In genomic region chr13:24617394-24618218, GRCh38 we compare ENCODE assay signal across 13 cellular contexts.
DNase-seq lines count a peak whose midpoint lies in the region; ATAC-seq and TF ChIP-seq lines count a peak whose summit lies in the region.
"Had no signal": no experiment of that assay in that cellular context is flagged by ENCODE, and none has a peak within 500 bp of the region (broad histone marks: within the 10 kb centered on the region; RNA-seq: fewer than 3 reads in every experiment).

No MANE protein-coding gene starts in this region.

- no peaks in the 10 kb centered on the region for H3K36me3 ChIP-seq in Peyer's patch

- H3K27ac ChIP-seq in Peyer's patch = peak overlapping the region in 3 of 4 donors; percentile 21 to 37 (median 33)

- H3K4me3 Mint-ChIP-seq in activated naive CD4-positive, alpha-beta T cell treated with anti-CD3 and anti-CD28 coated beads, Interleukin-2, amount 10 ng/mL, durations not matched to agents 7 days and 5 days = no peak overlapping the region
- no peak overlapping the region for H3K4me3 Mint-ChIP-seq in dendritic cell treated with granulocyte-macrophage colony-stimulating factor and Interleukin-4, amounts not matched to agents 40 ng/mL and 50 ng/mL, for 4 days
- H3K4me3 Mint-ChIP-seq in stimulated activated naive B cell treated with anti-CD40 and anti-IgM and Interleukin-4, amounts not matched to agents 10 μg/mL and 1 μg/mL and 100 μg/mL, for 72 hours = no peak overlapping the region
- H3K4me3 Mint-ChIP-seq: GM23338, nephron progenitor cell, type B pancreatic cell had no signal

- no peaks in the 10 kb centered on the region for H3K27me3 ChIP-seq in Peyer's patch

- H3K4me1 ChIP-seq in Peyer's patch = peaks cover 0 to 8% (median 0%) of the 10 kb centered on the region in 4 donors

- DNase-seq in activated naive CD4-positive, alpha-beta T cell treated with anti-CD3 and anti-CD28 coated beads, Interleukin-2, amount 10 ng/mL, durations not matched to agents 7 days and 5 days = no peak
- no peak for DNase-seq in activated naive CD4-positive, alpha-beta T cell treated with Interleukin-2 at 50 U/mL for 16 hours
- DNase-seq in Peyer's patch (peak in 1 of 3 donors; percentile 41), CD1c-positive myeloid dendritic cell (ENCODE audit: extremely low spot score) (no peak), activated gamma-delta T cell treated with Interleukin-2 at 50 U/mL for 16 hours (no peak)
- no peak for DNase-seq in stimulated activated naive B cell treated with anti-CD40 and anti-IgM and Interleukin-4, amounts not matched to agents 10 μg/mL and 1 μg/mL and 100 μg/mL, for 72 hours
- DNase-seq: NCI-H2107, nephron progenitor cell, RPMI8226 had no signal

- intact Hi-C loops in dendritic cell treated with granulocyte-macrophage colony-stimulating factor and Interleukin-4, amounts not matched to agents 40 ng/mL and 50 ng/mL, for 4 days (cut with micrococcal nuclease) = no loop called here

- CTCF ChIA-PET in activated naive CD4-positive, alpha-beta T cell treated with anti-CD3 and anti-CD28 coated beads, Interleukin-2, amount 10 ng/mL, durations not matched to agents 7 days and 5 days (lab: Charles Lee) = interaction anchor here (1.3 to 1.9 kb wide), 2 partner anchors 11 to 66 kb away, joined by 5 to 6 read pairs; no protein-coding TSS in a partner anchor

- TF ChIP-seq POLR2A in Peyer's patch (IDR thresholded peaks at IDR 0.05) = no peak

- H3K36me3 Mint-ChIP-seq in activated naive CD4-positive, alpha-beta T cell treated with anti-CD3 and anti-CD28 coated beads, Interleukin-2, amount 10 ng/mL, durations not matched to agents 7 days and 5 days = no peaks in the 10 kb centered on the region
- H3K36me3 Mint-ChIP-seq in dendritic cell treated with granulocyte-macrophage colony-stimulating factor and Interleukin-4, amounts not matched to agents 40 ng/mL and 50 ng/mL, for 4 days (ENCODE audit: low read depth) = no peaks in the 10 kb centered on the region
- H3K36me3 Mint-ChIP-seq in stimulated activated naive B cell treated with anti-CD40 and anti-IgM and Interleukin-4, amounts not matched to agents 10 μg/mL and 1 μg/mL and 100 μg/mL, for 72 hours = no peaks in the 10 kb centered on the region
- H3K36me3 Mint-ChIP-seq: type B pancreatic cell had no signal

- H3K9me3 Mint-ChIP-seq in activated naive CD4-positive, alpha-beta T cell treated with anti-CD3 and anti-CD28 coated beads, Interleukin-2, amount 10 ng/mL, durations not matched to agents 7 days and 5 days = no peaks in the 10 kb centered on the region
- H3K9me3 Mint-ChIP-seq in dendritic cell treated with granulocyte-macrophage colony-stimulating factor and Interleukin-4, amounts not matched to agents 40 ng/mL and 50 ng/mL, for 4 days = no peaks in the 10 kb centered on the region
- H3K9me3 Mint-ChIP-seq in stimulated activated naive B cell treated with anti-CD40 and anti-IgM and Interleukin-4, amounts not matched to agents 10 μg/mL and 1 μg/mL and 100 μg/mL, for 72 hours = no peaks in the 10 kb centered on the region
- H3K9me3 Mint-ChIP-seq: type B pancreatic cell had no signal

- ATAC-seq in stimulated activated naive B cell treated with anti-CD40 and anti-IgM and Interleukin-4, amounts not matched to agents 10 μg/mL and 1 μg/mL and 100 μg/mL, for 72 hours (replicated peaks) = no peak
- no peak for ATAC-seq in GM21423 (IDR thresholded peaks at IDR 0.05; ENCODE audit: unreplicated experiment)
- ATAC-seq: GM23338 had no signal

- peaks cover 34% of the 10 kb centered on the region for H3K4me1 Mint-ChIP-seq in activated naive CD4-positive, alpha-beta T cell treated with anti-CD3 and anti-CD28 coated beads, Interleukin-2, amount 10 ng/mL, durations not matched to agents 7 days and 5 days
- peaks cover 16% of the 10 kb centered on the region for H3K4me1 Mint-ChIP-seq in dendritic cell treated with granulocyte-macrophage colony-stimulating factor and Interleukin-4, amounts not matched to agents 40 ng/mL and 50 ng/mL, for 4 days (ENCODE audit: low read depth)
- H3K4me1 Mint-ChIP-seq in stimulated activated naive B cell treated with anti-CD40 and anti-IgM and Interleukin-4, amounts not matched to agents 10 μg/mL and 1 μg/mL and 100 μg/mL, for 72 hours = peaks cover 13 to 15% of the 10 kb centered on the region in 2 donors

- no peaks in the 10 kb centered on the region for H3K9me3 ChIP-seq in Peyer's patch

- H3K27me3 Mint-ChIP-seq in activated naive CD4-positive, alpha-beta T cell treated with anti-CD3 and anti-CD28 coated beads, Interleukin-2, amount 10 ng/mL, durations not matched to agents 7 days and 5 days = no peaks in the 10 kb centered on the region
- H3K27me3 Mint-ChIP-seq in dendritic cell treated with granulocyte-macrophage colony-stimulating factor and Interleukin-4, amounts not matched to agents 40 ng/mL and 50 ng/mL, for 4 days = no peaks in the 10 kb centered on the region
- H3K27me3 Mint-ChIP-seq in stimulated activated naive B cell treated with anti-CD40 and anti-IgM and Interleukin-4, amounts not matched to agents 10 μg/mL and 1 μg/mL and 100 μg/mL, for 72 hours = no peaks in the 10 kb centered on the region
- H3K27me3 Mint-ChIP-seq: type B pancreatic cell had no signal

- H3K27ac Mint-ChIP-seq in activated naive CD4-positive, alpha-beta T cell treated with anti-CD3 and anti-CD28 coated beads, Interleukin-2, amount 10 ng/mL, durations not matched to agents 7 days and 5 days = peak overlapping the region; percentile 86
- H3K27ac Mint-ChIP-seq in dendritic cell treated with granulocyte-macrophage colony-stimulating factor and Interleukin-4, amounts not matched to agents 40 ng/mL and 50 ng/mL, for 4 days = peak overlapping the region; percentile 8
- H3K27ac Mint-ChIP-seq in stimulated activated naive B cell treated with anti-CD40 and anti-IgM and Interleukin-4, amounts not matched to agents 10 μg/mL and 1 μg/mL and 100 μg/mL, for 72 hours = peak overlapping the region; percentile 44
- H3K27ac Mint-ChIP-seq: GM23338, nephron progenitor cell, type B pancreatic cell had no signal

- TF ChIP-seq CTCF in Peyer's patch (IDR thresholded peaks at IDR 0.05) = no peak

- no peak overlapping the region for H3K4me3 ChIP-seq in Peyer's patch
- H3K4me3 ChIP-seq: GM23338 had no signal

Comparison
In these comparisons a context has a peak if more than half of its experiments do, and no peak if none do; other contexts are left out.
1. H3K27ac Mint-ChIP-seq: peak in every context shown above with its lines; median percentile 86 in activated naive CD4-positive, alpha-beta T cell treated with anti-CD3 and anti-CD28 coated beads, Interleukin-2, amount 10 ng/mL, durations not matched to agents 7 days and 5 days; 44 in stimulated activated naive B cell treated with anti-CD40 and anti-IgM and Interleukin-4, amounts not matched to agents 10 μg/mL and 1 μg/mL and 100 μg/mL, for 72 hours; 8 in dendritic cell treated with granulocyte-macrophage colony-stimulating factor and Interleukin-4, amounts not matched to agents 40 ng/mL and 50 ng/mL, for 4 days.